In genomic region chr21:45049725-45050359, GRCh38 we compare ENCODE assay signal across 16 cellular contexts. TPM values are rescaled to one million over a fixed set of nuclear protein-coding genes. Genes with fewer than 3 reads are reported as not detected.
DNase-seq lines count a peak whose midpoint lies in the region; ATAC-seq, FAIRE-seq and TF ChIP-seq lines count a peak whose summit lies in the region.
"Had no signal": no experiment of that assay in that cellular context is flagged by ENCODE, and none has a peak within 500 bp of the region (broad histone marks: within the 10 kb centered on the region; RNA-seq: fewer than 3 reads in every experiment).

No MANE protein-coding gene starts in this region.

- no peak for ATAC-seq in A549
- peak; percentile 50 for ATAC-seq in gastroesophageal sphincter
- no peak for ATAC-seq in GM18505 (IDR thresholded peaks at IDR 0.05; ENCODE audit: unreplicated experiment)
- ATAC-seq: activated naive CD4-positive, alpha-beta T cell treated with anti-CD3 and anti-CD28 coated beads, Interleukin-2, amount 50 U/mL, for 72 hours had no signal

- DNase-seq in A549 (ENCODE audit: low read depth in 1 of 2, low spot score in 1 of 2) (no peak), SJSA1 (ENCODE audit: low read depth in 1 of 2, low spot score in 2 of 2) (peak; percentile 20 to 43), COLO668 (lab: John Stamatoyannopoulos, UW; ENCODE audit: unreplicated experiment) (no peak), NOMO-1 treated with DMSO at 0.1 percent for 48 hours (lab: John Stamatoyannopoulos, UW; ENCODE audit: unreplicated experiment) (no peak), NCI-H69 (lab: John Stamatoyannopoulos, UW) (no peak)
- DNase-seq: ACHN; activated CD4-positive, CD25-positive, alpha-beta regulatory T cell treated with anti-CD3 and anti-CD28 coated beads, Interleukin-2, amount 50 U/mL, for 72 hours; NCI-H2029; NCI-H526; ovary; RPMI8226 had no signal

- H3K9me3 ChIP-seq in A549 = peaks cover 8% of the 10 kb centered on the region; the same call in 1 of the 3 replicates
- peaks cover 13% of the 10 kb centered on the region for H3K9me3 ChIP-seq in SJSA1 (replicated peaks)
- peaks cover 0 to 9% (median 0%) of the 10 kb centered on the region in 3 donors for H3K9me3 ChIP-seq in gastroesophageal sphincter
- H3K9me3 ChIP-seq: ovary had no signal

- TF ChIP-seq EP300 in A549 (IDR thresholded peaks at IDR 0.05) (no peak), gastroesophageal sphincter (IDR thresholded peaks at IDR 0.05) (no peak)

- H3K4me3 ChIP-seq in A549 = no peak overlapping the region
- H3K4me3 ChIP-seq in SJSA1 = no peak overlapping the region
- H3K4me3 ChIP-seq in gastroesophageal sphincter = no peak overlapping the region
- no peak overlapping the region for H3K4me3 ChIP-seq in rectal smooth muscle tissue (ENCODE audit: low read length)
- H3K4me3 ChIP-seq: ovary had no signal

- CTCF ChIA-PET in A549 (lab: Yijun Ruan, JAX) = interaction anchor here (0.6 kb wide), 1 partner anchor 78 kb away, joined by 3 read pairs; no protein-coding TSS in a partner anchor

- no peak overlapping the region for H3K9ac ChIP-seq in rectal smooth muscle tissue (ENCODE audit: low read length)

- TF ChIP-seq POLR2A in A549 (IDR thresholded peaks at IDR 0.05; ENCODE audit: low read length) (no peak), gastroesophageal sphincter (IDR thresholded peaks at IDR 0.05) (no peak), GM18505 (IDR thresholded peaks at IDR 0.05; ENCODE audit: borderline replicate concordance, extremely low read depth, insufficient read depth, insufficient read length) (no peak)

- 78% methylated on average over 12 of the region's 14 CpGs for WGBS in A549 (ENCODE audit: missing lambda C conversion rate)
- 60% methylated on average over 3 to 10 of the region's 14 CpGs for WGBS in gastroesophageal sphincter (ENCODE audit: low coverage in 1 of 2), 2 donors

- no peak for FAIRE-seq in A549 (lab: Jason Lieb, UNC)
- FAIRE-seq: GM12891 had no signal

- no peaks in the 10 kb centered on the region for H3K36me3 ChIP-seq in SJSA1
- no peaks in the 10 kb centered on the region for H3K36me3 ChIP-seq in gastroesophageal sphincter
- no peaks in the 10 kb centered on the region for H3K36me3 ChIP-seq in rectal smooth muscle tissue (ENCODE audit: control insufficient read depth, insufficient read depth, low read length)
- H3K36me3 ChIP-seq: ovary had no signal

- H3K27ac ChIP-seq in A549 (peak overlapping the region; percentile 63 to 74; a peak in 5 of 6 replicates), SJSA1 (peak overlapping the region; percentile 82), gastroesophageal sphincter (peak overlapping the region; percentile 88 to 100 (median 89)), rectal smooth muscle tissue (ENCODE audit: low read depth, low read length) (peak overlapping the region; percentile 76)
- H3K27ac ChIP-seq: ovary had no signal

- peaks cover 13% of the 10 kb centered on the region; the same call in 2 of the 3 replicates for H3K4me1 ChIP-seq in A549
- peaks cover 50% of the 10 kb centered on the region for H3K4me1 ChIP-seq in SJSA1 (replicated peaks)
- peaks cover 0 to 35% (median 9%) of the 10 kb centered on the region in 3 donors for H3K4me1 ChIP-seq in gastroesophageal sphincter
- H3K4me1 ChIP-seq in rectal smooth muscle tissue (ENCODE audit: control insufficient read depth, insufficient read depth, low read length) = no peaks in the 10 kb centered on the region

- no peaks in the 10 kb centered on the region; the same call in 1 of the 2 replicates for H3K27me3 ChIP-seq in SJSA1 (replicated peaks)
- H3K27me3 ChIP-seq in gastroesophageal sphincter = no peaks in the 10 kb centered on the region
- no peaks in the 10 kb centered on the region for H3K27me3 ChIP-seq in rectal smooth muscle tissue (ENCODE audit: control insufficient read depth, insufficient read depth, low read length)
- H3K27me3 ChIP-seq: ovary had no signal

- TF ChIP-seq RAD21 in A549 (conservative IDR thresholded peaks at IDR 0.05 in 1 of 2, IDR thresholded peaks at IDR 0.05 in 1 of 2) = no peak

- H3K4me2 ChIP-seq in A549 = no peak overlapping the region; the same call in 2 of the 3 replicates

- POLR2A ChIA-PET in A549 (lab: Yijun Ruan, JAX) = no interaction called here

- TF ChIP-seq CTCF in A549 (IDR thresholded peaks at IDR 0.05) (no peak), gastroesophageal sphincter (IDR thresholded peaks at IDR 0.05) (peak in 1 of 4 experiments; percentile 44)

TF ChIP-seq in A549, 52 proteins besides CTCF, POLR2A, EP300 and RAD21:
- TF ChIP-seq HDAC2 (IDR thresholded peaks at IDR 0.05) = no peak
- TF ChIP-seq HOXB5 (CRISPR knock-in tag; IDR thresholded peaks at IDR 0.05) = no peak
- no peak for TF ChIP-seq ZC3H11A (IDR thresholded peaks at IDR 0.05)
- no peak for TF ChIP-seq PHF8 (IDR thresholded peaks at IDR 0.05; ENCODE audit: borderline replicate concordance, low read depth)
- TF ChIP-seq FOXS1 (CRISPR knock-in tag; IDR thresholded peaks at IDR 0.05) = no peak

RNA-seq across cellular contexts. Expression of gene ADARB1, which starts 24.5 kb away (rescaled TPM):
- 2.8 and 3.2 TPM in 2 replicates for polyA plus RNA-seq in A549 (2011; rRNA removed)
- polyA plus RNA-seq in A549 (2012; cell fraction: cytosol; rRNA removed) = 2.5 and 3.0 TPM in 2 replicates
- 7.2 and 8.4 TPM in 2 replicates for polyA plus RNA-seq in A549 (2012; cell fraction: nucleus; rRNA removed)
- polyA plus RNA-seq in A549 (2017; fragmentation: RNase III; extraction: RNeasy Plus Mini Kit Qiagen cat#74134 plus additional on column Dnase treatment) = 5.0 to 6.7 TPM (median 5.7 TPM) in 3 replicates
- 4.7 and 5.2 TPM in 2 replicates for polyA minus RNA-seq in A549 (2011; rRNA and poly(A)+ RNA removed)
- total RNA-seq in SJSA1 (2014; rRNA removed; shearing (Covaris generic)) = 6.7 and 7.9 TPM in 2 replicates
- total RNA-seq in gastroesophageal sphincter = 100 to 1,000 TPM; 136 to 228 (median 181) TPM

Comparison
In these comparisons a context has a peak if more than half of its experiments do, and no peak if none do; other contexts are left out.
1. DNase-seq: peak in SJSA1 (2 of 2); none in A549 (0 of 2), COLO668 (single experiment), NOMO-1 treated with DMSO at 0.1 percent for 48 hours (single experiment) and NCI-H69 (single experiment).
2. RNA of gene ADARB1, which starts 24.5 kb away (total RNA-seq): 136 to 228 TPM in gastroesophageal sphincter; 6.7 to 7.9 TPM in SJSA1; every median in the first group is over 10 times any median in the second.
3. Peak in every context shown above with its lines, with median percentiles within 50 percentile points of each other: H3K27ac ChIP-seq.